In the genomic region with DNA sequence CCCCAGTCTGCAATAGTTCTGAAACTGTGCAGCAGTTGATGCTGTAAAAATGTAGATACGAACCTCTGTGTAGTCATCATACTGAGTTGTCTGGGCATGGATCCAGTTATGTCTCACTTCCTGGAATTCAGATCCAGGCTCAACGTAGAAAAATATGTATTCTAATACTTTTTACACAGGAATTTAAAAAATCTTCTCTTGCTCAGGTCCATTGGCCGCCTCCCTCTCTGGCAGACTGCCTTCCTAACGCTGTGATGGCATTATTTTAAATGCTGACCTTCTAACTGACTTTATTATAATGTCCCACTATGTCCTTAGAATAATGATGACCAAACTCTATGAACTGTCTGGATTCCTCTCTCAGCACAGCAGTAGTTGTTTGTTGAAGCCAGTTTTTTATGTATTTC, we compare ENCODE assay signal across 8 cellular contexts.
DNase-seq lines count a peak whose midpoint lies in the region; ATAC-seq and TF ChIP-seq lines count a peak whose summit lies in the region.

No MANE protein-coding gene starts in this region.

- 0 out of 2 replicates have a peak, but pooled peaks cover 10% of the 10 kb centered on the region for H3K9me3 ChIP-seq in SK-N-MC (ENCODE audit: low read depth, low read length)

- H3K36me3 ChIP-seq in SK-N-MC (ENCODE audit: insufficient read depth, low read length) = peaks cover 66% of the 10 kb centered on the region

- TF ChIP-seq CTCF in fibroblast of villous mesenchyme (IDR thresholded peaks at IDR 0.05; ENCODE audit: insufficient read depth, low read depth, low read length) = no peak

- H3K27ac ChIP-seq in SK-N-MC = peak overlapping the region; percentile 86

- no peak for ATAC-seq in HG03520 (IDR thresholded peaks at IDR 0.05; ENCODE audit: unreplicated experiment)

- DNase-seq in Daoy (ENCODE audit: low read depth) = peak; percentile 73
- peak; percentile 30 for DNase-seq in SK-N-MC (ENCODE audit: low read depth, low spot score)
- DNase-seq in fibroblast of villous mesenchyme (ENCODE audit: low read depth) = peak; percentile 77
- DNase-seq in pulmonary artery endothelial cell (ENCODE audit: low read depth, low spot score) = peak; percentile 89
- no peak for DNase-seq in SW480 (ENCODE audit: low spot score)
- no peak for DNase-seq in pons (ENCODE audit: low spot score)
- no peak for DNase-seq in germinal center (ENCODE audit: low spot score)

- no peak overlapping the region for H3K9ac ChIP-seq in SK-N-MC (ENCODE audit: insufficient read length)

- H3K4me3 ChIP-seq in SK-N-MC (peak overlapping the region; percentile 10; the same call in 1 of the 2 replicates), fibroblast of villous mesenchyme (ENCODE audit: low read depth, low read length) (no peak overlapping the region)

Comparison
In these comparisons a context has a peak if more than half of its experiments do, and no peak if none do; other contexts are left out.
1. DNase-seq: peak in Daoy (single experiment), SK-N-MC (single experiment), fibroblast of villous mesenchyme (single experiment) and pulmonary artery endothelial cell (single experiment); none in SW480 (single experiment), pons (single experiment) and germinal center (single experiment).